ENCODE assay signal across 1 cellular context in genomic region chr14:53458368-53458814, GRCh38.
TF ChIP-seq lines count a peak whose summit lies in the region.

No MANE protein-coding gene starts in this region.

TF ChIP-seq in HepG2, 621 proteins besides CTCF, POLR2A, EP300 and RAD21 (continued from another document and continues in another):
- TF ChIP-seq NCOR1 (IDR thresholded peaks at IDR 0.05; ENCODE audit: borderline replicate concordance, low read length): peak; percentile 77; the same call in 1 of the 2 replicates
- TF ChIP-seq ZNF44 (CRISPR knock-in tag; IDR thresholded peaks at IDR 0.05): no peak
- TF ChIP-seq, protein P1, sequence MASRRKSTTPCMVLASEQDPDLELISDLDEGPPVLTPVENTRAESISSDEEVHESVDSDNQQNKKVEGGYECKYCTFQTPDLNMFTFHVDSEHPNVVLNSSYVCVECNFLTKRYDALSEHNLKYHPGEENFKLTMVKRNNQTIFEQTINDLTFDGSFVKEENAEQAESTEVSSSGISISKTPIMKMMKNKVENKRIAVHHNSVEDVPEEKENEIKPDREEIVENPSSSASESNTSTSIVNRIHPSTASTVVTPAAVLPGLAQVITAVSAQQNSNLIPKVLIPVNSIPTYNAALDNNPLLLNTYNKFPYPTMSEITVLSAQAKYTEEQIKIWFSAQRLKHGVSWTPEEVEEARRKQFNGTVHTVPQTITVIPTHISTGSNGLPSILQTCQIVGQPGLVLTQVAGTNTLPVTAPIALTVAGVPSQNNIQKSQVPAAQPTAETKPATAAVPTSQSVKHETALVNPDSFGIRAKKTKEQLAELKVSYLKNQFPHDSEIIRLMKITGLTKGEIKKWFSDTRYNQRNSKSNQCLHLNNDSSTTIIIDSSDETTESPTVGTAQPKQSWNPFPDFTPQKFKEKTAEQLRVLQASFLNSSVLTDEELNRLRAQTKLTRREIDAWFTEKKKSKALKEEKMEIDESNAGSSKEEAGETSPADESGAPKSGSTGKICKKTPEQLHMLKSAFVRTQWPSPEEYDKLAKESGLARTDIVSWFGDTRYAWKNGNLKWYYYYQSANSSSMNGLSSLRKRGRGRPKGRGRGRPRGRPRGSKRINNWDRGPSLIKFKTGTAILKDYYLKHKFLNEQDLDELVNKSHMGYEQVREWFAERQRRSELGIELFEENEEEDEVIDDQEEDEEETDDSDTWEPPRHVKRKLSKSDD (CRISPR knock-in tag; IDR thresholded peaks at IDR 0.05; ENCODE audit: low read depth): no peak
- 0 out of 2 replicates have a peak, but pooled peaks have one; percentile 33 for TF ChIP-seq ONECUT2 (CRISPR knock-in tag; IDR thresholded peaks at IDR 0.05)
- peak; percentile 90 for TF ChIP-seq JUN (CRISPR knock-in tag; IDR thresholded peaks at IDR 0.05)
- peak; percentile 58; the same call in 1 of the 2 replicates for TF ChIP-seq ZNF264 (CRISPR knock-in tag; IDR thresholded peaks at IDR 0.05)
- TF ChIP-seq AHDC1 (CRISPR knock-in tag; IDR thresholded peaks at IDR 0.05; ENCODE audit: borderline replicate concordance): peak; percentile 85; the same call in 1 of the 2 replicates
- TF ChIP-seq, protein P2, sequence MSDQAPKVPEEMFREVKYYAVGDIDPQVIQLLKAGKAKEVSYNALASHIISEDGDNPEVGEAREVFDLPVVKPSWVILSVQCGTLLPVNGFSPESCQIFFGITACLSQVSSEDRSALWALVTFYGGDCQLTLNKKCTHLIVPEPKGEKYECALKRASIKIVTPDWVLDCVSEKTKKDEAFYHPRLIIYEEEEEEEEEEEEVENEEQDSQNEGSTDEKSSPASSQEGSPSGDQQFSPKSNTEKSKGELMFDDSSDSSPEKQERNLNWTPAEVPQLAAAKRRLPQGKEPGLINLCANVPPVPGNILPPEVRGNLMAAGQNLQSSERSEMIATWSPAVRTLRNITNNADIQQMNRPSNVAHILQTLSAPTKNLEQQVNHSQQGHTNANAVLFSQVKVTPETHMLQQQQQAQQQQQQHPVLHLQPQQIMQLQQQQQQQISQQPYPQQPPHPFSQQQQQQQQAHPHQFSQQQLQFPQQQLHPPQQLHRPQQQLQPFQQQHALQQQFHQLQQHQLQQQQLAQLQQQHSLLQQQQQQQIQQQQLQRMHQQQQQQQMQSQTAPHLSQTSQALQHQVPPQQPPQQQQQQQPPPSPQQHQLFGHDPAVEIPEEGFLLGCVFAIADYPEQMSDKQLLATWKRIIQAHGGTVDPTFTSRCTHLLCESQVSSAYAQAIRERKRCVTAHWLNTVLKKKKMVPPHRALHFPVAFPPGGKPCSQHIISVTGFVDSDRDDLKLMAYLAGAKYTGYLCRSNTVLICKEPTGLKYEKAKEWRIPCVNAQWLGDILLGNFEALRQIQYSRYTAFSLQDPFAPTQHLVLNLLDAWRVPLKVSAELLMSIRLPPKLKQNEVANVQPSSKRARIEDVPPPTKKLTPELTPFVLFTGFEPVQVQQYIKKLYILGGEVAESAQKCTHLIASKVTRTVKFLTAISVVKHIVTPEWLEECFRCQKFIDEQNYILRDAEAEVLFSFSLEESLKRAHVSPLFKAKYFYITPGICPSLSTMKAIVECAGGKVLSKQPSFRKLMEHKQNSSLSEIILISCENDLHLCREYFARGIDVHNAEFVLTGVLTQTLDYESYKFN (CRISPR knock-in tag; conservative IDR thresholded peaks at IDR 0.05): peak; percentile 70; the same call in 1 of the 2 replicates
- TF ChIP-seq, protein P3, sequence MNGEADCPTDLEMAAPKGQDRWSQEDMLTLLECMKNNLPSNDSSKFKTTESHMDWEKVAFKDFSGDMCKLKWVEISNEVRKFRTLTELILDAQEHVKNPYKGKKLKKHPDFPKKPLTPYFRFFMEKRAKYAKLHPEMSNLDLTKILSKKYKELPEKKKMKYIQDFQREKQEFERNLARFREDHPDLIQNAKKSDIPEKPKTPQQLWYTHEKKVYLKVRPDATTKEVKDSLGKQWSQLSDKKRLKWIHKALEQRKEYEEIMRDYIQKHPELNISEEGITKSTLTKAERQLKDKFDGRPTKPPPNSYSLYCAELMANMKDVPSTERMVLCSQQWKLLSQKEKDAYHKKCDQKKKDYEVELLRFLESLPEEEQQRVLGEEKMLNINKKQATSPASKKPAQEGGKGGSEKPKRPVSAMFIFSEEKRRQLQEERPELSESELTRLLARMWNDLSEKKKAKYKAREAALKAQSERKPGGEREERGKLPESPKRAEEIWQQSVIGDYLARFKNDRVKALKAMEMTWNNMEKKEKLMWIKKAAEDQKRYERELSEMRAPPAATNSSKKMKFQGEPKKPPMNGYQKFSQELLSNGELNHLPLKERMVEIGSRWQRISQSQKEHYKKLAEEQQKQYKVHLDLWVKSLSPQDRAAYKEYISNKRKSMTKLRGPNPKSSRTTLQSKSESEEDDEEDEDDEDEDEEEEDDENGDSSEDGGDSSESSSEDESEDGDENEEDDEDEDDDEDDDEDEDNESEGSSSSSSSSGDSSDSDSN (CRISPR knock-in tag; IDR thresholded peaks at IDR 0.05): no peak
- peak; percentile 89 for TF ChIP-seq GATAD2A (CRISPR knock-in tag; IDR thresholded peaks at IDR 0.05)
- TF ChIP-seq ZNF18 (CRISPR knock-in tag; IDR thresholded peaks at IDR 0.05; ENCODE audit: insufficient replicate concordance): no peak
- TF ChIP-seq KLF9 (CRISPR knock-in tag; IDR thresholded peaks at IDR 0.05; ENCODE audit: low read depth): no peak
- no peak for TF ChIP-seq HOXA3 (CRISPR knock-in tag; IDR thresholded peaks at IDR 0.05)
- TF ChIP-seq JUNB (CRISPR knock-in tag; IDR thresholded peaks at IDR 0.05; ENCODE audit: borderline replicate concordance): peak; percentile 92
- no peak; the same call in 1 of the 2 replicates for TF ChIP-seq FOXO1 (CRISPR knock-in tag; IDR thresholded peaks at IDR 0.05)
- peak; percentile 38; the same call in 1 of the 2 replicates for TF ChIP-seq KDM1A (CRISPR knock-in tag; IDR thresholded peaks at IDR 0.05)
- TF ChIP-seq RXRA (CRISPR knock-in tag; IDR thresholded peaks at IDR 0.05): peak; percentile 71; the same call in 1 of the 2 replicates
- TF ChIP-seq ZGPAT (CRISPR knock-in tag; IDR thresholded peaks at IDR 0.05): peak; percentile 67
- peak; percentile 78; the same call in 1 of the 2 replicates for TF ChIP-seq ZKSCAN8 (CRISPR knock-in tag; IDR thresholded peaks at IDR 0.05; ENCODE audit: borderline replicate concordance)
- TF ChIP-seq, protein P4, sequence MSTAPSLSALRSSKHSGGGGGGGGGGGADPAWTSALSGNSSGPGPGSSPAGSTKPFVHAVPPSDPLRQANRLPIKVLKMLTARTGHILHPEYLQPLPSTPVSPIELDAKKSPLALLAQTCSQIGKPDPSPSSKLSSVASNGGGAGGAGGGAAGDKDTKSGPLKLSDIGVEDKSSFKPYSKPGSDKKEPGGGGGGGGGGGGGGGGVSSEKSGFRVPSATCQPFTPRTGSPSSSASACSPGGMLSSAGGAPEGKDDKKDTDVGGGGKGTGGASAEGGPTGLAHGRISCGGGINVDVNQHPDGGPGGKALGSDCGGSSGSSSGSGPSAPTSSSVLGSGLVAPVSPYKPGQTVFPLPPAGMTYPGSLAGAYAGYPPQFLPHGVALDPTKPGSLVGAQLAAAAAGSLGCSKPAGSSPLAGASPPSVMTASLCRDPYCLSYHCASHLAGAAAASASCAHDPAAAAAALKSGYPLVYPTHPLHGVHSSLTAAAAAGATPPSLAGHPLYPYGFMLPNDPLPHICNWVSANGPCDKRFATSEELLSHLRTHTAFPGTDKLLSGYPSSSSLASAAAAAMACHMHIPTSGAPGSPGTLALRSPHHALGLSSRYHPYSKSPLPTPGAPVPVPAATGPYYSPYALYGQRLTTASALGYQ (CRISPR knock-in tag; IDR thresholded peaks at IDR 0.05): peak; percentile 64; the same call in 1 of the 2 replicates
- peak; percentile 72; the same call in 1 of the 2 replicates for TF ChIP-seq MBD4 (IDR thresholded peaks at IDR 0.05; ENCODE audit: borderline replicate concordance, low read length)
- no peak for TF ChIP-seq KLF12 (CRISPR knock-in tag; IDR thresholded peaks at IDR 0.05; ENCODE audit: borderline replicate concordance)
- peak; percentile 93 for TF ChIP-seq ARID3A (IDR thresholded peaks at IDR 0.05; ENCODE audit: low read depth, low read length)
- TF ChIP-seq, protein P5, sequence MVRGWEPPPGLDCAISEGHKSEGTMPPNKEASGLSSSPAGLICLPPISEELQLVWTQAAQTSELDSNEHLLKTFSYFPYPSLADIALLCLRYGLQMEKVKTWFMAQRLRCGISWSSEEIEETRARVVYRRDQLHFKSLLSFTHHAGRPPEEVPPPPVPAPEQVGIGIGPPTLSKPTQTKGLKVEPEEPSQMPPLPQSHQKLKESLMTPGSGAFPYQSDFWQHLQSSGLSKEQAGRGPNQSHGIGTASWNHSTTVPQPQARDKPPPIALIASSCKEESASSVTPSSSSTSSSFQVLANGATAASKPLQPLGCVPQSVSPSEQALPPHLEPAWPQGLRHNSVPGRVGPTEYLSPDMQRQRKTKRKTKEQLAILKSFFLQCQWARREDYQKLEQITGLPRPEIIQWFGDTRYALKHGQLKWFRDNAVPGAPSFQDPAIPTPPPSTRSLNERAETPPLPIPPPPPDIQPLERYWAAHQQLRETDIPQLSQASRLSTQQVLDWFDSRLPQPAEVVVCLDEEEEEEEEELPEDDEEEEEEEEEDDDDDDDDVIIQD (CRISPR knock-in tag; IDR thresholded peaks at IDR 0.05; ENCODE audit: low read depth): peak; percentile 66; the same call in 1 of the 2 replicates
- TF ChIP-seq FOSL1 (CRISPR knock-in tag; IDR thresholded peaks at IDR 0.05; ENCODE audit: borderline replicate concordance): peak; percentile 89
- peak; percentile 73 for TF ChIP-seq NR2F6 (IDR thresholded peaks at IDR 0.05)
- peak; percentile 85 for TF ChIP-seq NR2F6 (CRISPR knock-in tag; IDR thresholded peaks at IDR 0.05)
- peak; percentile 49; the same call in 1 of the 2 replicates for TF ChIP-seq TEF (CRISPR knock-in tag; IDR thresholded peaks at IDR 0.05)
- TF ChIP-seq MIER3 (CRISPR knock-in tag; IDR thresholded peaks at IDR 0.05; ENCODE audit: borderline replicate concordance): no peak; the same call in 1 of the 2 replicates
